25 cellular contexts compared by ENCODE assay signal in genomic region chrX:110070970-110071369, GRCh38.
"Had no signal": no experiment of that assay in that cellular context is flagged by ENCODE, and none has a peak within 500 bp of the region (broad histone marks: within the 10 kb centered on the region; RNA-seq: fewer than 3 reads in every experiment).

No MANE protein-coding gene starts in this region.

- DNase-seq: occipital lobe; ovary; posterior cingulate gyrus; psoas muscle; right cardiac atrium; right lobe of liver; sigmoid colon; small intestine; stimulated activated CD4-positive, alpha-beta T cell treated with anti-CD3 and anti-CD28 coated beads, Interleukin-15, amount 100 ng/mL, for 24 hours; stimulated activated CD4-positive, alpha-beta T cell treated with anti-CD3 and anti-CD28 coated beads, Interleukin-2, amount 100 ng/mL, for 24 hours; stimulated activated CD4-positive, alpha-beta T cell treated with anti-CD3 and anti-CD28 coated beads, Interleukin-2, amount 100 ng/mL, for 48 hours; stimulated activated CD4-positive, alpha-beta T cell treated with anti-CD3 and anti-CD28 coated beads, Interleukin-4, amount 100 ng/mL, for 24 hours; stimulated activated naive B cell treated with anti-CD40 and anti-IgM and Interleukin-4, amounts not matched to agents 10 μg/mL and 1 μg/mL and 100 μg/mL, for 72 hours; stimulated activated naive CD4-positive, alpha-beta T cell treated with Interleukin-2 at 50 U/mL for 16 hours; stomach; thyroid gland; trophoblast cell; upper lobe of left lung had no signal

- H3K4me1 ChIP-seq: neural progenitor cell, parathyroid adenoma, right lobe of liver, thyroid gland, tibial nerve, upper lobe of left lung, vagina had no signal

- FAIRE-seq: small intestine, urothelium cell line had no signal

- H3K27ac ChIP-seq: neural progenitor cell, ovary, parathyroid adenoma, psoas muscle, right lobe of liver, sigmoid colon, stomach, thoracic aorta, thyroid gland, tibial nerve, upper lobe of left lung, vagina had no signal

- H3K4me3 ChIP-seq: neural progenitor cell, ovary, psoas muscle, right lobe of liver, sigmoid colon, stomach, thoracic aorta, thyroid gland, tibial nerve, upper lobe of left lung, vagina had no signal

- H3K36me3 ChIP-seq: neural progenitor cell, ovary, right lobe of liver, sigmoid colon, thoracic aorta, thyroid gland, vagina had no signal

- H3K4me2 ChIP-seq: neural progenitor cell had no signal

- ATAC-seq: psoas muscle; right cardiac atrium; right lobe of liver; stimulated activated effector memory CD8-positive, alpha-beta T cell treated with anti-CD3 and anti-CD28 coated beads, Interleukin-12 subunit alpha, Interleukin-12 subunit beta, amount 100 ng/mL, for 72 hours; stimulated activated naive B cell treated with anti-CD40 and anti-IgM and Interleukin-4, amounts not matched to agents 10 μg/mL and 1 μg/mL and 100 μg/mL, for 72 hours had no signal

- H3K9me3 ChIP-seq: ovary, right lobe of liver, sigmoid colon, thoracic aorta, thyroid gland had no signal
